ENCODE assay signal across 8 cellular contexts in the genomic region with DNA sequence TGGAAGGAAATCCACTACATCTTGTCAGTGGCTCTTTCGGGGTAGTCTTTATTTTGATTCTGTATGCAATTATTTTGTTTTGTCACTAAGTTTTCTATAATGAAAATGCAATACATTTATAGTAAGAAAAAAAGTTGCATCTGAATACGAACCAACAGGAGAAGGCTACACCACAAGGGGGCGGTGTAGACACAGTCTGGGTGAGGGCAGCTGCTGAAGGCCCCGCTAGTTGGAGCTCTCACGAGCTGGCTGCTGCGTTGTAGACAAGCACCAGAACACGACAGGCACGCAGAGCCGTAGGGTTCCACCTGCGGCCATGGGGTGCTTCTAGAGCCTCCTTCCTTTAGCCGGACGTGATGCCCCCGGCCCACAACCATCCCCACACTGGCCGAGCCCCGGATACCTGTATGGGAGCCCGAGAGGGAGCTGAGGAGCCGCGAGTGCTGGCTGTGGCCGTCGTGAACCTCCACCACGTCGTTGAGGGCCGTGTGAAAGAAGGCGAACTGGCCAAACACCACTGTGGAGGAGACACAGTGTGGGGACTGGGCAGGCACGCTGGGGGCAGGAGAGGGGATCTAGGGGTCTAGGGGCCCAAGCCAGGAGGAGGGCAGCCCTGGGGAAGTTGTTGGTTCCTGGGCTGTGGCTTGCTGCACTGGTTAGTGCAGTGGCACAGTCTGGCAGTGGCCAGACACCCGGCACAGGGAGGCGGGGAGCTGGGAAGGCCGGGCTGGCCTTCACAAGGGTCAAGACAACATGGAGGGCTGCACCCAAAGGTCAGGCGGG.
DNase-seq lines count a peak whose midpoint lies in the region; ATAC-seq and TF ChIP-seq lines count a peak whose summit lies in the region.

No MANE protein-coding gene starts in this region.

- no peak for TF ChIP-seq POLR2A in lower leg skin (IDR thresholded peaks at IDR 0.05)

- ATAC-seq in HG03432 (IDR thresholded peaks at IDR 0.05; ENCODE audit: unreplicated experiment) (peak; percentile 60), HG03457 (IDR thresholded peaks at IDR 0.05; ENCODE audit: unreplicated experiment) (no peak)

- TF ChIP-seq CTCF in lower leg skin (IDR thresholded peaks at IDR 0.05), result peak in 1 of 3 donors; percentile 40

- intact Hi-C loops in lower leg skin (cut with DNase I; ENCODE audit: low total_unique reads), result loop anchor here (5.0 kb wide), 2 partner anchors 969 to 1109 kb away; no protein-coding TSS in a partner anchor

- H3K4me3 ChIP-seq in lower leg skin (ENCODE audit: low read depth, poor library complexity, severe bottlenecking), result no peak overlapping the region

- 36 to 40% methylated on average over 29 of the region's 29 CpGs for WGBS in lower leg skin, 2 donors

- peak; percentile 87 for DNase-seq in ELF-1 (ENCODE audit: low read depth, low spot score)
- DNase-seq in NCI-H748 (lab: John Stamatoyannopoulos, UW; ENCODE audit: unreplicated experiment), result peak; percentile 80
- DNase-seq in activated CD4-positive, alpha-beta T cell treated with anti-CD3 and anti-CD28 coated beads, Interleukin-2, amount 50 U/mL, for 1 hour, result peak; percentile 85
- DNase-seq in dermis blood vessel endothelial cell, result peak; percentile 93
- DNase-seq in lower leg skin (ENCODE audit: low spot score in 2 of 2), result peak; percentile 84 to 95
- peak; percentile 66 to 79 (median 70) for DNase-seq in stimulated activated CD4-positive, alpha-beta T cell treated with anti-CD3 and anti-CD28 coated beads, TNF-alpha, amount 100 ng/mL, for 4 hours (ENCODE audit: low read depth in 3 of 3)
